17 cellular contexts compared by ENCODE assay signal in genomic region chr10:5575144-5575481, GRCh38. TPM values are rescaled to one million over a fixed set of nuclear protein-coding genes. Genes with fewer than 3 reads are reported as not detected.
DNase-seq lines count a peak whose midpoint lies in the region; ATAC-seq and TF ChIP-seq lines count a peak whose summit lies in the region.
"Had no signal": no experiment of that assay in that cellular context is flagged by ENCODE, and none has a peak within 500 bp of the region (broad histone marks: within the 10 kb centered on the region; RNA-seq: fewer than 3 reads in every experiment).

No MANE protein-coding gene starts in this region.

- intact Hi-C loops in activated CD8-positive, alpha-beta T cell treated with anti-CD3 and anti-CD28 coated beads for 36 hours (cut with micrococcal nuclease): no loop called here

- no peaks in the 10 kb centered on the region for H3K79me2 ChIP-seq in ACC112 (ENCODE audit: control insufficient read depth, insufficient read depth, low read length, unreplicated experiment)

- peaks cover 15% of the 10 kb centered on the region for H3K27me3 Mint-ChIP-seq in progenitor cell of endocrine pancreas
- H3K27me3 Mint-ChIP-seq in activated CD8-positive, alpha-beta T cell treated with anti-CD3 and anti-CD28 coated beads for 36 hours: no peaks in the 10 kb centered on the region
- H3K27me3 Mint-ChIP-seq: activated naive CD8-positive, alpha-beta T cell had no signal

- no peak for TF ChIP-seq EP300 in gastroesophageal sphincter (IDR thresholded peaks at IDR 0.05)

- WGBS in gastroesophageal sphincter (ENCODE audit: low coverage in 1 of 2), 2 donors: 15 to 70% methylated on average over 2 of the region's 9 CpGs

- H3K27ac ChIP-seq in ACC112 (ENCODE audit: low read depth, low read length) (no peak overlapping the region), RWPE2 (ENCODE audit: poor library complexity, severe bottlenecking) (peak overlapping the region; percentile 50), gastroesophageal sphincter (peak overlapping the region in 3 of 4 donors; percentile 51 to 70 (median 62))
- H3K27ac ChIP-seq: cardiac muscle cell had no signal

- peak overlapping the region; percentile 40 for H2AFZ ChIP-seq in ACC112 (ENCODE audit: low read length, unreplicated experiment)

- H3K27ac Mint-ChIP-seq in progenitor cell of endocrine pancreas: peak overlapping the region; percentile 14
- no peak overlapping the region for H3K27ac Mint-ChIP-seq in activated CD8-positive, alpha-beta T cell treated with anti-CD3 and anti-CD28 coated beads for 36 hours
- H3K27ac Mint-ChIP-seq: activated naive CD8-positive, alpha-beta T cell had no signal

- H3K9me3 Mint-ChIP-seq in progenitor cell of endocrine pancreas (ENCODE audit: low read depth): no peaks in the 10 kb centered on the region
- no peaks in the 10 kb centered on the region for H3K9me3 Mint-ChIP-seq in activated CD8-positive, alpha-beta T cell treated with anti-CD3 and anti-CD28 coated beads for 36 hours

- TF ChIP-seq CTCF in RWPE2 (IDR thresholded peaks at IDR 0.05; ENCODE audit: poor library complexity, severe bottlenecking): no peak
- TF ChIP-seq CTCF in gastroesophageal sphincter (IDR thresholded peaks at IDR 0.05): no peak
- TF ChIP-seq CTCF in progenitor cell of endocrine pancreas (IDR thresholded peaks at IDR 0.05; ENCODE audit: unreplicated experiment): no peak
- no peak for TF ChIP-seq CTCF in activated CD8-positive, alpha-beta T cell treated with anti-CD3 and anti-CD28 coated beads for 36 hours (IDR thresholded peaks at IDR 0.05)

- peaks cover 10% of the 10 kb centered on the region for H3K4me1 Mint-ChIP-seq in progenitor cell of endocrine pancreas (ENCODE audit: low read depth)
- no peaks in the 10 kb centered on the region for H3K4me1 Mint-ChIP-seq in activated CD8-positive, alpha-beta T cell treated with anti-CD3 and anti-CD28 coated beads for 36 hours (ENCODE audit: low read depth)

- H3K4me1 ChIP-seq in ACC112 (ENCODE audit: control insufficient read depth, insufficient read depth, low read length, unreplicated experiment): peaks cover 8% of the 10 kb centered on the region
- H3K4me1 ChIP-seq in RWPE2 (ENCODE audit: insufficient read depth, poor library complexity, severe bottlenecking): peaks cover 20% of the 10 kb centered on the region
- H3K4me1 ChIP-seq in gastroesophageal sphincter: peaks cover 0 to 31% (median 10%) of the 10 kb centered on the region in 3 donors

- TF ChIP-seq POLR2A in gastroesophageal sphincter (IDR thresholded peaks at IDR 0.05): no peak

- no peak overlapping the region for H3K4me3 ChIP-seq in ACC112 (ENCODE audit: low read depth, low read length)
- no peak overlapping the region for H3K4me3 ChIP-seq in RWPE2 (ENCODE audit: severe bottlenecking)
- peak overlapping the region in 1 of 2 donors; percentile 1 for H3K4me3 ChIP-seq in gastroesophageal sphincter
- H3K4me3 ChIP-seq: cardiac muscle cell, ovary had no signal

- no peaks in the 10 kb centered on the region for H3K36me3 Mint-ChIP-seq in progenitor cell of endocrine pancreas (ENCODE audit: insufficient read depth)
- no peaks in the 10 kb centered on the region for H3K36me3 Mint-ChIP-seq in activated CD8-positive, alpha-beta T cell treated with anti-CD3 and anti-CD28 coated beads for 36 hours (ENCODE audit: low read depth)
- H3K36me3 Mint-ChIP-seq: activated naive CD8-positive, alpha-beta T cell had no signal

- ATAC-seq in RWPE2 (ENCODE audit: low read depth) (no peak), gastroesophageal sphincter (peak; percentile 22)
- no peak for ATAC-seq in activated CD8-positive, alpha-beta T cell treated with anti-CD3 and anti-CD28 coated beads for 36 hours

- CTCF ChIA-PET in activated CD8-positive, alpha-beta T cell treated with anti-CD3 and anti-CD28 coated beads for 36 hours (lab: Charles Lee): no interaction called here

- H3K4me3 Mint-ChIP-seq in progenitor cell of endocrine pancreas (ENCODE audit: low read depth): no peak overlapping the region
- no peak overlapping the region for H3K4me3 Mint-ChIP-seq in activated CD8-positive, alpha-beta T cell treated with anti-CD3 and anti-CD28 coated beads for 36 hours
- H3K4me3 Mint-ChIP-seq: activated naive CD8-positive, alpha-beta T cell had no signal

- H3K27me3 ChIP-seq in ACC112 (ENCODE audit: insufficient read depth, low read length) (no peaks in the 10 kb centered on the region), RWPE2 (ENCODE audit: insufficient read depth, poor library complexity, severe bottlenecking) (no peaks in the 10 kb centered on the region), gastroesophageal sphincter (no peaks in the 10 kb centered on the region)
- H3K27me3 ChIP-seq: cardiac muscle cell, ovary had no signal

- H3K9me3 ChIP-seq in RWPE2 (ENCODE audit: severe bottlenecking) (no peaks in the 10 kb centered on the region), gastroesophageal sphincter (no peaks in the 10 kb centered on the region)
- H3K9me3 ChIP-seq: ovary had no signal

- POLR2A ChIA-PET in activated CD8-positive, alpha-beta T cell treated with anti-CD3 and anti-CD28 coated beads for 36 hours (lab: Charles Lee): no interaction called here

- H3K36me3 ChIP-seq in ACC112 (ENCODE audit: insufficient read depth, low read length) (no peaks in the 10 kb centered on the region), RWPE2 (ENCODE audit: low read depth) (no peaks in the 10 kb centered on the region), gastroesophageal sphincter (no peaks in the 10 kb centered on the region)
- H3K36me3 ChIP-seq: cardiac muscle cell, ovary had no signal

- DNase-seq in RWPE2 (ENCODE audit: low spot score): no peak
- DNase-seq in progenitor cell of endocrine pancreas (ENCODE audit: low spot score, unreplicated experiment): no peak
- no peak for DNase-seq in activated CD8-positive, alpha-beta T cell treated with anti-CD3 and anti-CD28 coated beads for 36 hours
- DNase-seq in KG1 (lab: John Stamatoyannopoulos, UW): no peak
- no peak for DNase-seq in glomerular visceral epithelial cell (ENCODE audit: extremely low spot score)
- DNase-seq in stimulated activated CD4-positive, alpha-beta T cell treated with anti-CD3 and anti-CD28 coated beads, Interleukin-4, amount 100 ng/mL, for 4 hours: no peak
- DNase-seq: activated CD4-positive, CD25-positive, alpha-beta regulatory T cell treated with anti-CD3 and anti-CD28 coated beads, Interleukin-2, amount 50 U/mL, for 72 hours; effector memory CD4-positive, alpha-beta T cell; GF-D8; KBM-7 had no signal

RNA-seq across cellular contexts. Expression of gene CALML3, which starts 50.4 kb away (rescaled TPM):
- total RNA-seq in gastroesophageal sphincter: 10 to 100 TPM in 1 of 4 donors, 1 to 10 TPM in 1, under 1 TPM in 1, not detected in 1; 0.13 to 19.4 (median 1.9) TPM
- total RNA-seq in progenitor cell of endocrine pancreas: not detected in 2 replicates
- total RNA-seq in activated CD8-positive, alpha-beta T cell treated with anti-CD3 and anti-CD28 coated beads for 36 hours: not detected
- total RNA-seq: cardiac muscle cell; fibroblast of villous mesenchyme; T-helper 1 cell treated with Interleukin-12 subunit alpha and Interleukin-12 subunit beta and Interleukin-4 antibody, amounts not matched to agents 30 ng/mL and 1 ng/mL, for 36 hours had no signal
